ENCODE assay signal across 14 cellular contexts in genomic region chr19:47545061-47545948, GRCh38. TPM values are rescaled to one million over a fixed set of nuclear protein-coding genes. Genes with fewer than 3 reads are reported as not detected.
DNase-seq lines count a peak whose midpoint lies in the region; ATAC-seq and TF ChIP-seq lines count a peak whose summit lies in the region.
"Had no signal": no experiment of that assay in that cellular context is flagged by ENCODE, and none has a peak within 500 bp of the region (broad histone marks: within the 10 kb centered on the region; RNA-seq: fewer than 3 reads in every experiment).

No MANE protein-coding gene starts in this region.

- no peaks in the 10 kb centered on the region for H3K79me1 ChIP-seq in IMR-90 (ENCODE audit: low read depth in 1 of 2, low read length in 2 of 2)

- in situ Hi-C loops in IMR-90 (cut with MboI; ENCODE audit: low sequenced_read_pairs), result no loop called here

- peak overlapping the region; percentile 65 for H2AK9ac ChIP-seq in IMR-90 (replicated peaks; ENCODE audit: low read depth, low read length, poor library complexity)

- no peak overlapping the region for H3K4ac ChIP-seq in IMR-90 (ENCODE audit: low read depth, low read length)

- no peaks in the 10 kb centered on the region for H4K20me1 ChIP-seq in IMR-90 (ENCODE audit: insufficient read depth, low read length)

- peaks cover 9% of the 10 kb centered on the region for H3K4me1 Mint-ChIP-seq in endodermal cell

- whole genome bisulfite sequencing in IMR-90 (ENCODE audit: extremely low coverage in 2 of 2, insufficient read length in 1 of 2), 2 experiments, result 32% methylated on average over 50 of the region's 75 CpGs; no CpG with 5 or more reads in 1 of the 2 experiments
- 92 to 95% methylated on average over 36 to 75 of the region's 75 CpGs for WGBS in endodermal cell (ENCODE audit: insufficient coverage in 1 of 2, insufficient read length in 1 of 2), 2 experiments

- H3K79me2 ChIP-seq in parathyroid adenoma, result no peaks in the 10 kb centered on the region

- no peak overlapping the region for H3K27ac Mint-ChIP-seq in endodermal cell

- no peaks in the 10 kb centered on the region for H3K9me3 ChIP-seq in IMR-90 (ENCODE audit: control insufficient read depth, insufficient read depth, low read length)
- H3K9me3 ChIP-seq in endodermal cell (ENCODE audit: control insufficient read depth, low read length), result no peaks in the 10 kb centered on the region
- no peaks in the 10 kb centered on the region for H3K9me3 ChIP-seq in parathyroid adenoma (ENCODE audit: control insufficient read depth, low read length)
- H3K9me3 ChIP-seq: BLaER1 treated with 17β-estradiol and CSF1 and Interleukin-3, amounts not matched to agents 10 nM and 100 nM; colonic mucosa had no signal

- no TSS peak for BruUV-seq in IMR-90 (replicated peaks; lab: Mats Ljungman, UMichigan)

- TF ChIP-seq POLR2A in IMR-90 (IDR thresholded peaks at IDR 0.05; ENCODE audit: low read depth, low read length), result no peak
- no peak for TF ChIP-seq POLR2A in erythroblast (IDR thresholded peaks at IDR 0.05; ENCODE audit: low read length)

- peaks cover 3% of the 10 kb centered on the region for H3K4me1 ChIP-seq in IMR-90 (ENCODE audit: control insufficient read depth, insufficient read depth, low read length)
- H3K4me1 ChIP-seq in endodermal cell (ENCODE audit: control insufficient read depth, insufficient read depth, low read length), result no peaks in the 10 kb centered on the region
- no peaks in the 10 kb centered on the region for H3K4me1 ChIP-seq in parathyroid adenoma
- H3K4me1 ChIP-seq: BLaER1 treated with 17β-estradiol and CSF1 and Interleukin-3, amounts not matched to agents 10 nM and 100 nM; colonic mucosa had no signal

- no peak overlapping the region for H3K9ac ChIP-seq in IMR-90 (ENCODE audit: low read depth, low read length)
- H3K9ac ChIP-seq in endodermal cell (ENCODE audit: extremely low read depth, low read length, poor library complexity, severe bottlenecking), result no peak overlapping the region
- H3K9ac ChIP-seq in parathyroid adenoma, result no peak overlapping the region
- H3K9ac ChIP-seq: BLaER1 treated with 17β-estradiol and CSF1 and Interleukin-3, amounts not matched to agents 10 nM and 100 nM had no signal

- no peak for TF ChIP-seq RAD21 in IMR-90 (IDR thresholded peaks at IDR 0.05; ENCODE audit: low read length)

- 0 out of 2 replicates have a peak overlapping the region, but pooled peaks have one; percentile 3 for H3K4me3 ChIP-seq in BJ (ENCODE audit: low read depth, low read length)
- H3K4me3 ChIP-seq in IMR-90 (ENCODE audit: insufficient read depth, low read depth, low read length), result no peak overlapping the region
- H3K4me3 ChIP-seq in endodermal cell (ENCODE audit: low read length), result no peak overlapping the region
- no peak overlapping the region for H3K4me3 ChIP-seq in parathyroid adenoma (ENCODE audit: low read depth, low read length)
- H3K4me3 ChIP-seq: BLaER1 treated with 17β-estradiol and CSF1 and Interleukin-3, amounts not matched to agents 10 nM and 100 nM; colonic mucosa had no signal

- H3K27me3 ChIP-seq in BJ (ENCODE audit: control insufficient read depth, insufficient read depth, low read length), result peaks cover 12% of the 10 kb centered on the region
- H3K27me3 ChIP-seq in IMR-90 (ENCODE audit: control insufficient read depth, insufficient read depth, low read length), result peaks cover 47% of the 10 kb centered on the region
- H3K27me3 ChIP-seq in endodermal cell (ENCODE audit: control insufficient read depth, insufficient read depth, low read length, poor library complexity, severe bottlenecking), result no peaks in the 10 kb centered on the region
- no peaks in the 10 kb centered on the region for H3K27me3 ChIP-seq in parathyroid adenoma (ENCODE audit: control insufficient read depth, insufficient read depth, low read length)

- H3K36me3 Mint-ChIP-seq in endodermal cell (ENCODE audit: low read depth), result no peaks in the 10 kb centered on the region

- no peak overlapping the region for H3K18ac ChIP-seq in IMR-90 (ENCODE audit: low read depth, low read length)

- H2AK5ac ChIP-seq in IMR-90 (ENCODE audit: low read depth, low read length), result no peak overlapping the region

- DNase-seq in BJ (ENCODE audit: low read depth) (no peak), IMR-90 (no peak), endodermal cell (peak; percentile 68), CD1c-positive myeloid dendritic cell (ENCODE audit: extremely low spot score) (no peak), erythroblast (lab: John Stamatoyannopoulos, UW) (no peak), mesenteric fat pad (ENCODE audit: low spot score) (no peak)
- DNase-seq: colonic mucosa, NCI-H2029, NCI-H748 treated with DMSO at 0.1 percent for 48 hours, substantia nigra, T-helper 1 cell had no signal

- no peaks in the 10 kb centered on the region for H3K9me1 ChIP-seq in IMR-90 (ENCODE audit: insufficient read depth, low read length)

- TF ChIP-seq CTCF in BJ (IDR thresholded peaks at IDR 0.05; ENCODE audit: insufficient read depth, low read depth, low read length) (no peak), IMR-90 (conservative IDR thresholded peaks at IDR 0.05; ENCODE audit: low read depth, low read length) (no peak), endodermal cell (conservative IDR thresholded peaks at IDR 0.05) (no peak), parathyroid adenoma (IDR thresholded peaks at IDR 0.05) (no peak)

- H3K4me3 Mint-ChIP-seq in endodermal cell, result no peak overlapping the region

- no peak overlapping the region for H2BK5ac ChIP-seq in IMR-90 (ENCODE audit: low read depth, low read length, poor library complexity, severe bottlenecking)

- ATAC-seq in IMR-90 (ENCODE audit: low read depth) (peak; percentile 54), HG03571 (IDR thresholded peaks at IDR 0.05; ENCODE audit: unreplicated experiment) (no peak)

- H4K91ac ChIP-seq in IMR-90 (ENCODE audit: insufficient read depth, low read depth, low read length), result no peak overlapping the region

- no peak overlapping the region for H3K56ac ChIP-seq in IMR-90 (ENCODE audit: extremely low read depth, insufficient read depth, low read length)

- no peak overlapping the region for H2BK15ac ChIP-seq in IMR-90 (ENCODE audit: low read depth, low read length)

- dilution Hi-C loops in IMR-90 (cut with HindIII; ENCODE audit: low sequenced_read_pairs, unreplicated experiment), result no loop called here

- H3K36me3 ChIP-seq in BJ (ENCODE audit: control insufficient read depth, insufficient read depth, low read length) (no peaks in the 10 kb centered on the region), IMR-90 (ENCODE audit: control insufficient read depth, insufficient read depth, low read length) (no peaks in the 10 kb centered on the region), endodermal cell (ENCODE audit: control insufficient read depth, insufficient read depth, low read length) (no peaks in the 10 kb centered on the region), parathyroid adenoma (ENCODE audit: control insufficient read depth, insufficient read depth, low read length) (no peaks in the 10 kb centered on the region)
- H3K36me3 ChIP-seq: BLaER1 treated with 17β-estradiol and CSF1 and Interleukin-3, amounts not matched to agents 10 nM and 100 nM; colonic mucosa had no signal

- no peak overlapping the region for H3K14ac ChIP-seq in IMR-90 (replicated peaks; ENCODE audit: low read depth, low read length)

- H2AFZ ChIP-seq in IMR-90 (replicated peaks; ENCODE audit: low read length, poor library complexity), result peak overlapping the region; percentile 67
- peak overlapping the region; percentile 74 for H2AFZ ChIP-seq in parathyroid adenoma

- no peak overlapping the region for H3K27ac ChIP-seq in IMR-90 (ENCODE audit: insufficient read depth, low read length)
- H3K27ac ChIP-seq in endodermal cell (ENCODE audit: low read depth, low read length), result no peak overlapping the region
- no peak overlapping the region for H3K27ac ChIP-seq in parathyroid adenoma
- H3K27ac ChIP-seq: BLaER1 treated with 17β-estradiol and CSF1 and Interleukin-3, amounts not matched to agents 10 nM and 100 nM; colonic mucosa had no signal

- intact Hi-C loops in IMR-90 (cut with micrococcal nuclease), result no loop called here

- H4K5ac ChIP-seq in IMR-90 (ENCODE audit: low read depth, low read length), result no peak overlapping the region

- no peak overlapping the region for H2BK120ac ChIP-seq in IMR-90 (ENCODE audit: low read depth, low read length)

- H3K23ac ChIP-seq in IMR-90 (ENCODE audit: low read depth, low read length), result no peak overlapping the region

- CTCF ChIA-PET in BJ (lab: Yijun Ruan, JAX) (interaction anchor here (1.0 to 1.7 kb wide), 3 partner anchors 20 to 153 kb away, joined by 3 read pairs; partner anchors contain the start of gene NAPA), IMR-90 (lab: Yijun Ruan, JAX) (no interaction called here)

- no peak overlapping the region for H3K4me2 ChIP-seq in IMR-90 (ENCODE audit: low read depth, low read length)
- H3K4me2 ChIP-seq in parathyroid adenoma (ENCODE audit: low read length), result peak overlapping the region; percentile 34
- H3K4me2 ChIP-seq: BLaER1 treated with 17β-estradiol and CSF1 and Interleukin-3, amounts not matched to agents 10 nM and 100 nM had no signal

- H3K9me3 Mint-ChIP-seq in endodermal cell, result no peaks in the 10 kb centered on the region

- H4K8ac ChIP-seq in IMR-90 (ENCODE audit: low read depth in 2 of 2, low read length in 2 of 2), result no peak overlapping the region

- POLR2A ChIA-PET in BJ (lab: Charles Lee), result no interaction called here
- POLR2A ChIA-PET in IMR-90 (lab: Charles Lee; ENCODE audit: unreplicated experiment), result no interaction called here

- H3K27me3 Mint-ChIP-seq in endodermal cell (ENCODE audit: insufficient read depth), result peaks cover 2% of the 10 kb centered on the region

- no peak overlapping the region for H2BK20ac ChIP-seq in IMR-90 (ENCODE audit: low read depth, low read length)

TF ChIP-seq in IMR-90, 13 proteins besides CTCF, POLR2A, EP300 and RAD21 (continues in another document):
- TF ChIP-seq RCOR1 (IDR thresholded peaks at IDR 0.05; ENCODE audit: insufficient replicate concordance, low read length) (no peak), CEBPB (IDR thresholded peaks at IDR 0.05; ENCODE audit: low read depth, low read length) (no peak)

RNA-seq across cellular contexts. Expression of gene ZNF541, which starts 27.6 kb away (rescaled TPM):
- polyA plus RNA-seq in BJ (2011; rRNA removed) (0.05 and 0.06 TPM in 2 replicates), IMR-90 (2012; rRNA removed) (not detected in 2 replicates)
- not detected in 2 replicates for polyA minus RNA-seq in BJ (2011; rRNA and poly(A)+ RNA removed)
- total RNA-seq in IMR-90 (2012; rRNA removed) (not detected in 2 replicates), endodermal cell (not detected), mesenteric fat pad (0.87 TPM)
- polyA plus RNA-seq in IMR-90 (2012; cell fraction: cytosol; rRNA removed), result 0.01 TPM in 1 of 2 replicates, not detected in the other
- 0.08 and 0.16 TPM in 2 replicates for polyA plus RNA-seq in IMR-90 (2012; cell fraction: nucleus; rRNA removed; ENCODE audit: low replicate concordance)
- polyA plus RNA-seq in endodermal cell (2013, experiment 1 of 2), result not detected
- polyA plus RNA-seq in endodermal cell (2013, experiment 2 of 2), result not detected

RNA-seq across cellular contexts. Expression of gene NAPA, which starts 30.4 kb away (rescaled TPM):
- polyA plus RNA-seq in BJ (2011; rRNA removed), result 100 and 203 TPM in 2 replicates
- polyA minus RNA-seq in BJ (2011; rRNA and poly(A)+ RNA removed), result 105 and 159 TPM in 2 replicates
- total RNA-seq in IMR-90 (2012; rRNA removed), result 51.7 and 76.4 TPM in 2 replicates
- polyA plus RNA-seq in IMR-90 (2012; rRNA removed), result 126 and 139 TPM in 2 replicates
- polyA plus RNA-seq in IMR-90 (2012; cell fraction: cytosol; rRNA removed), result 107 and 159 TPM in 2 replicates
- 81.6 and 139 TPM in 2 replicates for polyA plus RNA-seq in IMR-90 (2012; cell fraction: nucleus; rRNA removed; ENCODE audit: low replicate concordance)
- total RNA-seq in endodermal cell, result 10 to 100 TPM; 66.0 to 73.9 TPM
- polyA plus RNA-seq in endodermal cell (2013, experiment 1 of 2), result 65.0 TPM
- 52.9 TPM for polyA plus RNA-seq in endodermal cell (2013, experiment 2 of 2)
- total RNA-seq in mesenteric fat pad, result 99.0 TPM
